ENCODE assay signal across 15 cellular contexts in genomic region chr3:53149006-53149690, GRCh38. TPM values are rescaled to one million over a fixed set of nuclear protein-coding genes. Genes with fewer than 3 reads are reported as not detected.
A peak's percentile ranks its signal among the peaks of the same experiment; 100 is the strongest.
DNase-seq lines count a peak whose midpoint lies in the region; ATAC-seq and TF ChIP-seq lines count a peak whose summit lies in the region.
"Had no signal": no experiment of that assay in that cellular context is flagged by ENCODE, and none has a peak within 500 bp of the region (broad histone marks: within the 10 kb centered on the region; RNA-seq: fewer than 3 reads in every experiment).

No MANE protein-coding gene starts in this region.

- H2AFZ ChIP-seq in Karpas-422 (ENCODE audit: low read length), result no peak overlapping the region
- H2AFZ ChIP-seq: GM23248 had no signal

- peak; percentile 4 for DNase-seq in lower lobe of right lung
- no peak for DNase-seq in thyroid gland
- DNase-seq in activated T-helper 2 cell treated with anti-CD3 and anti-CD28 coated beads, Interferon-gamma antibody, Interleukin-2, Interleukin-4, amounts not matched to agents 10 μg/mL and 5 μg/mL and 100 μg/mL, durations not matched to agents 14 hours and 24 hours and 36 hours (ENCODE audit: low spot score), result no peak
- no peak for DNase-seq in Karpas-422
- no peak for DNase-seq in HUDEP-2 (lab: John Stamatoyannopoulos, UW; ENCODE audit: unreplicated experiment in 76 of 76)
- DNase-seq: AML-193; Calu3; CD4-positive, CD25-positive, alpha-beta regulatory T cell; DMS 273 treated with DMSO at 0.1 percent for 48 hours; GM23248; H7 had no signal

- no peaks in the 10 kb centered on the region for H3K9me2 ChIP-seq in Karpas-422 (replicated peaks; ENCODE audit: insufficient read depth, low read length)

- H3K9me3 Mint-ChIP-seq in activated T-helper 2 cell treated with anti-CD3 and anti-CD28 coated beads, Interferon-gamma antibody, Interleukin-2, Interleukin-4, amounts not matched to agents 10 μg/mL and 5 μg/mL and 100 μg/mL, durations not matched to agents 14 hours and 24 hours and 36 hours, result no peaks in the 10 kb centered on the region
- H3K9me3 Mint-ChIP-seq: CD4-positive, CD25-positive, alpha-beta regulatory T cell; IgD-negative memory B cell had no signal

- H3K4me1 Mint-ChIP-seq in activated T-helper 2 cell treated with anti-CD3 and anti-CD28 coated beads, Interferon-gamma antibody, Interleukin-2, Interleukin-4, amounts not matched to agents 10 μg/mL and 5 μg/mL and 100 μg/mL, durations not matched to agents 14 hours and 24 hours and 36 hours (ENCODE audit: low read depth), result peaks cover 1% of the 10 kb centered on the region
- H3K4me1 Mint-ChIP-seq: CD4-positive, CD25-positive, alpha-beta regulatory T cell; IgD-negative memory B cell had no signal

- H3K4me1 ChIP-seq in lower lobe of right lung (peaks cover 59% of the 10 kb centered on the region), thyroid gland (peaks cover 32 to 46% of the 10 kb centered on the region in 2 donors), Karpas-422 (ENCODE audit: low read length) (no peaks in the 10 kb centered on the region)
- H3K4me1 ChIP-seq: BLaER1 had no signal

- no peaks in the 10 kb centered on the region for H3K9me3 ChIP-seq in lower lobe of right lung
- H3K9me3 ChIP-seq in thyroid gland, result no peaks in the 10 kb centered on the region
- H3K9me3 ChIP-seq in Karpas-422 (ENCODE audit: low read length), result no peaks in the 10 kb centered on the region
- H3K9me3 ChIP-seq: BLaER1 had no signal

- no peaks in the 10 kb centered on the region for H3K36me3 ChIP-seq in lower lobe of right lung
- H3K36me3 ChIP-seq in thyroid gland, result no peaks in the 10 kb centered on the region
- H3K36me3 ChIP-seq in Karpas-422 (ENCODE audit: insufficient read depth, low read length), result no peaks in the 10 kb centered on the region
- H3K36me3 ChIP-seq: BLaER1 had no signal

- no peak overlapping the region for H3K4me2 ChIP-seq in Karpas-422 (ENCODE audit: low read depth, low read length, poor library complexity, severe bottlenecking)
- H3K4me2 ChIP-seq: BLaER1 had no signal

- H3K79me2 ChIP-seq in Karpas-422 (ENCODE audit: low read length), result no peaks in the 10 kb centered on the region

- TF ChIP-seq POLR2A in thyroid gland (IDR thresholded peaks at IDR 0.05), result no peak

- no peak overlapping the region for H3K4me3 ChIP-seq in lower lobe of right lung
- H3K4me3 ChIP-seq in thyroid gland (replicated peaks in 1 of 3), result no peak overlapping the region
- no peak overlapping the region for H3K4me3 ChIP-seq in Karpas-422 (ENCODE audit: low read length)
- H3K4me3 ChIP-seq: BLaER1, GM23248 had no signal

- peaks cover 3% of the 10 kb centered on the region for H3K27me3 Mint-ChIP-seq in activated T-helper 2 cell treated with anti-CD3 and anti-CD28 coated beads, Interferon-gamma antibody, Interleukin-2, Interleukin-4, amounts not matched to agents 10 μg/mL and 5 μg/mL and 100 μg/mL, durations not matched to agents 14 hours and 24 hours and 36 hours (ENCODE audit: low read depth)
- H3K27me3 Mint-ChIP-seq: IgD-negative memory B cell had no signal

- no peaks in the 10 kb centered on the region for H3K27me3 ChIP-seq in lower lobe of right lung (ENCODE audit: low read depth)
- H3K27me3 ChIP-seq in thyroid gland, result no peaks in the 10 kb centered on the region
- H3K27me3 ChIP-seq in Karpas-422 (ENCODE audit: low read length), result no peaks in the 10 kb centered on the region
- H3K27me3 ChIP-seq: BLaER1 had no signal

- H3K27ac Mint-ChIP-seq in activated T-helper 2 cell treated with anti-CD3 and anti-CD28 coated beads, Interferon-gamma antibody, Interleukin-2, Interleukin-4, amounts not matched to agents 10 μg/mL and 5 μg/mL and 100 μg/mL, durations not matched to agents 14 hours and 24 hours and 36 hours, result no peak overlapping the region
- H3K27ac Mint-ChIP-seq: CD4-positive, CD25-positive, alpha-beta regulatory T cell; IgD-negative memory B cell had no signal

- no peaks in the 10 kb centered on the region for H4K20me1 ChIP-seq in Karpas-422 (ENCODE audit: insufficient read depth, low read depth, low read length)
- H4K20me1 ChIP-seq: BLaER1 had no signal

- 82 to 93% methylated on average over 13 of the region's 13 CpGs for WGBS in thyroid gland, 2 donors

- H3K4me3 Mint-ChIP-seq in activated T-helper 2 cell treated with anti-CD3 and anti-CD28 coated beads, Interferon-gamma antibody, Interleukin-2, Interleukin-4, amounts not matched to agents 10 μg/mL and 5 μg/mL and 100 μg/mL, durations not matched to agents 14 hours and 24 hours and 36 hours (ENCODE audit: low read depth), result no peak overlapping the region
- H3K4me3 Mint-ChIP-seq: IgD-negative memory B cell had no signal

- H3K27ac ChIP-seq in C4-2B (peak overlapping the region; percentile 94), VCaP (peak overlapping the region; percentile 99), lower lobe of right lung (no peak overlapping the region), thyroid gland (peak overlapping the region; percentile 53 to 78 (median 56)), Karpas-422 (ENCODE audit: low read length) (no peak overlapping the region)
- H3K27ac ChIP-seq: BLaER1, GM23248 had no signal

- no peak overlapping the region for H3K9ac ChIP-seq in Karpas-422 (ENCODE audit: low read length)
- H3K9ac ChIP-seq: BLaER1, GM23248 had no signal

- intact Hi-C loops in lower lobe of right lung (cut with DNase I), result no loop called here
- intact Hi-C loops in thyroid gland (cut with DNase I), result no loop called here
- intact Hi-C loops in activated T-helper 2 cell treated with anti-CD3 and anti-CD28 coated beads, Interferon-gamma antibody, Interleukin-2, Interleukin-4, amounts not matched to agents 10 μg/mL and 5 μg/mL and 100 μg/mL, durations not matched to agents 14 hours and 24 hours and 36 hours (cut with micrococcal nuclease), result no loop called here

- TF ChIP-seq CTCF in C4-2B (conservative IDR thresholded peaks at IDR 0.05) (no peak), VCaP (conservative IDR thresholded peaks at IDR 0.05) (no peak), lower lobe of right lung (IDR thresholded peaks at IDR 0.05) (no peak), thyroid gland (IDR thresholded peaks at IDR 0.05) (no peak)

- H3K36me3 Mint-ChIP-seq in activated T-helper 2 cell treated with anti-CD3 and anti-CD28 coated beads, Interferon-gamma antibody, Interleukin-2, Interleukin-4, amounts not matched to agents 10 μg/mL and 5 μg/mL and 100 μg/mL, durations not matched to agents 14 hours and 24 hours and 36 hours (ENCODE audit: low read depth), result no peaks in the 10 kb centered on the region
- H3K36me3 Mint-ChIP-seq: CD4-positive, CD25-positive, alpha-beta regulatory T cell; IgD-negative memory B cell had no signal

- ATAC-seq in lower lobe of right lung, result no peak

RNA-seq across cellular contexts. Expression of gene PRKCD, which starts 11.9 kb away (rescaled TPM):
- total RNA-seq in lower lobe of right lung (103 TPM), thyroid gland (100 to 1,000 TPM in 1 of 4 donors, 10 to 100 TPM in 3; 32.0 to 154 (median 71.4) TPM)
- total RNA-seq in activated T-helper 2 cell treated with anti-CD3 and anti-CD28 coated beads, Interferon-gamma antibody, Interleukin-2, Interleukin-4, amounts not matched to agents 10 μg/mL and 5 μg/mL and 100 μg/mL, durations not matched to agents 14 hours and 24 hours and 36 hours, result 30.6 and 31.7 TPM in 2 replicates
- 22.7 and 27.9 TPM in 2 replicates for total RNA-seq in Karpas-422 (2014; rRNA removed; shearing (Covaris generic); ENCODE audit: low replicate concordance)

RNA-seq across cellular contexts. Expression of gene RFT1, which starts 18.9 kb away (rescaled TPM):
- 18.3 TPM for total RNA-seq in lower lobe of right lung
- 10 to 100 TPM; 14.4 to 17.7 (median 16.2) TPM for total RNA-seq in thyroid gland
- total RNA-seq in activated T-helper 2 cell treated with anti-CD3 and anti-CD28 coated beads, Interferon-gamma antibody, Interleukin-2, Interleukin-4, amounts not matched to agents 10 μg/mL and 5 μg/mL and 100 μg/mL, durations not matched to agents 14 hours and 24 hours and 36 hours, result 36.4 and 38.8 TPM in 2 replicates
- total RNA-seq in Karpas-422 (2014; rRNA removed; shearing (Covaris generic); ENCODE audit: low replicate concordance), result 20.5 and 29.9 TPM in 2 replicates

Comparison
In these comparisons a context has a peak if more than half of its experiments do, and no peak if none do; other contexts are left out.
1. H3K27ac ChIP-seq: peak in C4-2B (single experiment), VCaP (single experiment) and thyroid gland (3 of 3); none in lower lobe of right lung (single experiment) and Karpas-422 (single experiment).